In the genomic region with DNA sequence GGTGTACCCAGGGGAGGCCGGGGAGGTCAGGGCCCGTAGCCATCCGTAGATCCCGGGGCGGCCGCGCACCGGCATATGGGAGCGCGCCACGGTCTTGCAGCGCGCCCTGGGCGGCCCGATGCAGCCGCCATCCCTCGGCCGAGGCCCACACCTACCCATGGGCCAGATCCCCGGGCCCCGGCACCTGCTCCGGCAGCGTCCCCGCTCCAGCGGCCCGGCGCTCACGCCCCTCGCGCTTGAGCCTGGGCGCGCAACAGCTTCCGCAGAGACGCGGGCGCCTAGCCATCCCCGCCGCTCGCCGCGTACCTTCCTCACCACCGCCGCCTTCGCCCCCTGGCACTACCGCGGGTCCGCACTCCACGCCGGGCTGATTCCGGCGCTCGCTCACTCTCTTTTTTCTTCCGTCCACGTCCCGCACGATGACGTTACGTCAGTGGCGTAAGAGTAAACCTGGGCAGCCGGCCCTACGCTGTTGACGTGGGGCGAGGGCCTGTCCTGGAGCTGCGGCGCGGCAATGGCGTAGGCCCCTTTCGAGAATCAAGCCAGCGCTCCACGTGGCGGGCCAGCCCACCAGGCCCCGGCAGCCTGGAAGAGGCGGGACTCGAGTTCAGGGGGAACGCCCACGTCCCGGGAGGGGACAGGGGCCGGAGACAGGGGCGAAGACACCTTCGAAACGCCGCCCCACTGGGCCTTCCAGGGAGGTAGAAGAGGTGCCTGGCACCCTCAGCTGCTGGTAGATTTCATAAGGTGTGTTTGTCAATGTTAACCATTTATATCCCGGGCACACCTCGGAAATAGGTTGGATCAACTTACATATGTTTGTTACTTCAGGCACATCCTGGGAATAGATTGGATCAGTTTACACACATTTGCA, we compare ENCODE assay signal across 8 cellular contexts. TPM values are rescaled to one million over a fixed set of nuclear protein-coding genes. Genes with fewer than 3 reads are reported as not detected.
DNase-seq lines count a peak whose midpoint lies in the region; ATAC-seq, FAIRE-seq and TF ChIP-seq lines count a peak whose summit lies in the region.

Gene ALDH18A1 (minus strand): TSS at position 421 of the 874 bp plus-strand sequence. CDS start 3,334 bp downstream, outside the sequence.

- no peaks in the 10 kb centered on the region for H3K9me3 ChIP-seq in adrenal gland (replicated peaks in 1 of 3)
- H3K9me3 ChIP-seq in upper lobe of right lung: no peaks in the 10 kb centered on the region

- TF ChIP-seq CTCF in adrenal gland (IDR thresholded peaks at IDR 0.05) (no peak), progenitor cell of endocrine pancreas (IDR thresholded peaks at IDR 0.05; ENCODE audit: unreplicated experiment) (no peak), upper lobe of right lung (IDR thresholded peaks at IDR 0.05) (no peak)

- H3K4me3 Mint-ChIP-seq in progenitor cell of endocrine pancreas (ENCODE audit: low read depth): peak within 1 kb of the TSS; percentile 99

- H3K36me3 Mint-ChIP-seq in progenitor cell of endocrine pancreas (ENCODE audit: insufficient read depth): peaks cover 20% of the 10 kb centered on the region

- H3K27me3 ChIP-seq in adrenal gland: no peaks in the 10 kb centered on the region
- no peaks in the 10 kb centered on the region for H3K27me3 ChIP-seq in upper lobe of right lung

- no peaks in the 10 kb centered on the region for H3K27me3 Mint-ChIP-seq in progenitor cell of endocrine pancreas

- H3K27ac ChIP-seq in adrenal gland (peak within 1 kb of the TSS in 3 of 5 donors; percentile 28 to 71 (median 50)), upper lobe of right lung (peak within 1 kb of the TSS; percentile 28)

- FAIRE-seq in GM12892 (lab: Jason Lieb, UNC): peak; percentile 96

- H3K4me1 Mint-ChIP-seq in progenitor cell of endocrine pancreas (ENCODE audit: low read depth): peaks cover 15% of the 10 kb centered on the region

- peak within 1 kb of the TSS; percentile 95 for H3K27ac Mint-ChIP-seq in progenitor cell of endocrine pancreas

- H3K9me3 Mint-ChIP-seq in progenitor cell of endocrine pancreas (ENCODE audit: low read depth): peaks cover 5% of the 10 kb centered on the region

- peak; percentile 73 for DNase-seq in GM12892 (ENCODE audit: insufficient read length)
- DNase-seq in NCI-H1105 treated with DMSO at 0.1 percent for 48 hours (lab: John Stamatoyannopoulos, UW): peak; percentile 54
- DNase-seq in adrenal gland: peak; percentile 90 to 96 (median 92)
- peak; percentile 96 for DNase-seq in left cardiac atrium
- peak; percentile 91 for DNase-seq in progenitor cell of endocrine pancreas (ENCODE audit: low spot score, unreplicated experiment)
- DNase-seq in upper lobe of right lung: peak; percentile 96

- 0% methylated on average over 8 to 83 of the region's 83 CpGs for WGBS in adrenal gland, 4 donors

- intact Hi-C loops in T-helper 1 cell treated with Interleukin-12 subunit alpha and Interleukin-12 subunit beta and Interleukin-4 antibody, amounts not matched to agents 30 ng/mL and 1 ng/mL, for 36 hours (cut with micrococcal nuclease): loop anchor here (1.0 to 10.0 kb wide), 9 partner anchors 38 to 1638 kb away; partner anchors contain the start of genes ARHGAP19, CC2D2B, CCNJ and PDLIM1
- intact Hi-C loops in adrenal gland (cut with DNase I): no loop called here
- intact Hi-C loops in left cardiac atrium (cut with DNase I): no loop called here
- intact Hi-C loops in upper lobe of right lung (cut with DNase I): no loop called here

- H3K36me3 ChIP-seq in adrenal gland (replicated peaks in 1 of 2) (peaks cover 0 to 8% of the 10 kb centered on the region in 2 donors), upper lobe of right lung (peaks cover 13% of the 10 kb centered on the region)

- peaks cover 4 to 8% of the 10 kb centered on the region in 2 donors for H3K4me1 ChIP-seq in adrenal gland (replicated peaks in 1 of 2)
- peaks cover 3% of the 10 kb centered on the region for H3K4me1 ChIP-seq in upper lobe of right lung

- H3K4me3 ChIP-seq in adrenal gland (peak within 1 kb of the TSS; percentile 21 to 80 (median 54)), upper lobe of right lung (peak within 1 kb of the TSS; percentile 74)

- peak; percentile 76; the same call in 1 of the 2 replicates for TF ChIP-seq POLR2A in GM12892 (IDR thresholded peaks at IDR 0.05; ENCODE audit: low read depth, low read length)
- TF ChIP-seq POLR2A in adrenal gland (IDR thresholded peaks at IDR 0.05): peak in 1 of 2 donors; percentile 26

- ATAC-seq in HG02678 (IDR thresholded peaks at IDR 0.05; ENCODE audit: unreplicated experiment): peak; percentile 88
- peak; percentile 97 for ATAC-seq in left cardiac atrium
- ATAC-seq in upper lobe of right lung: peak; percentile 96

RNA-seq across cellular contexts. Expression of gene ALDH18A1, which starts in this region (rescaled TPM):
- polyA plus RNA-seq in GM12892 (2012; ENCODE audit: missing spikeins): 57.3 TPM
- total RNA-seq in T-helper 1 cell treated with Interleukin-12 subunit alpha and Interleukin-12 subunit beta and Interleukin-4 antibody, amounts not matched to agents 30 ng/mL and 1 ng/mL, for 36 hours: 77.3 and 78.5 TPM in 2 replicates
- total RNA-seq in adrenal gland (10 to 100 TPM; 30.7 to 52.7 (median 43.3) TPM), left cardiac atrium (10 to 100 TPM; 18.7 to 26.0 TPM), progenitor cell of endocrine pancreas (135 and 139 TPM in 2 replicates), upper lobe of right lung (32.8 TPM)
- 10 to 100 TPM; 16.4 to 46.6 (median 18.6) TPM for polyA plus RNA-seq in adrenal gland

Comparison
In these comparisons a context has a peak if more than half of its experiments do, and no peak if none do; other contexts are left out.
1. Peak in every context shown above with its lines: DNase-seq, ATAC-seq, H3K4me3 ChIP-seq and H3K27ac ChIP-seq.